ENCODE assay signal across 10 cellular contexts in genomic region chr4:176793060-176793605, GRCh38. TPM values are rescaled to one million over a fixed set of nuclear protein-coding genes. Genes with fewer than 3 reads are reported as not detected.
DNase-seq lines count a peak whose midpoint lies in the region; ATAC-seq and TF ChIP-seq lines count a peak whose summit lies in the region.
"Had no signal": no experiment of that assay in that cellular context is flagged by ENCODE, and none has a peak within 500 bp of the region (broad histone marks: within the 10 kb centered on the region; RNA-seq: fewer than 3 reads in every experiment).

No MANE protein-coding gene starts in this region.

- H3K27ac Mint-ChIP-seq in T-helper 17 cell = no peak overlapping the region
- H3K27ac Mint-ChIP-seq: activated CD4-positive, alpha-beta T cell treated with anti-CD3 and anti-CD28 coated beads for 36 hours had no signal

- peak overlapping the region; percentile 66 for H3K4me3 Mint-ChIP-seq in T-helper 17 cell
- H3K4me3 Mint-ChIP-seq: activated CD4-positive, alpha-beta T cell treated with anti-CD3 and anti-CD28 coated beads for 36 hours had no signal

- peaks cover 41% of the 10 kb centered on the region for H3K27me3 Mint-ChIP-seq in T-helper 17 cell

- peak overlapping the region; percentile 77 for H3K27ac ChIP-seq in GM23248
- peak overlapping the region in 8 of 10 donors; percentile 51 to 89 (median 70) for H3K27ac ChIP-seq in heart right ventricle

- intact Hi-C loops in heart right ventricle (cut with DNase I) = loop anchor here in 9 of 10 donors (2.0 to 10.0 kb wide), 7 partner anchors 226 to 416 kb away; no protein-coding TSS in a partner anchor

- peaks cover 57% of the 10 kb centered on the region for H3F3A ChIP-seq in GM23248 (ENCODE audit: insufficient read depth)

- DNase-seq in GM23248 (no peak), T-helper 17 cell (no peak), heart right ventricle (no peak), skeletal muscle cell (ENCODE audit: low read depth) (no peak), NAMALWA (ENCODE audit: low spot score) (no peak)
- DNase-seq in activated effector memory CD4-positive, alpha-beta T cell treated with anti-CD3 and anti-CD28 coated beads, Interleukin-2, amount 50 U/mL, for 16 hours = no peak
- no peak for DNase-seq in activated CD8-positive, alpha-beta memory T cell treated with anti-CD3 and anti-CD28 coated beads, Interleukin-2, amount 50 U/mL, for 48 hours
- DNase-seq: NCI-H2029 treated with DMSO at 0.1 percent for 48 hours had no signal

- H3K9me2 ChIP-seq in GM23248 (ENCODE audit: insufficient read depth) = no peaks in the 10 kb centered on the region

- H3K4me1 ChIP-seq in GM23248 (ENCODE audit: insufficient read depth) (peaks cover 35% of the 10 kb centered on the region), heart right ventricle (peaks cover 0 to 9% (median 0%) of the 10 kb centered on the region in 9 donors)

- no peaks in the 10 kb centered on the region for H3K9me3 ChIP-seq in GM23248 (ENCODE audit: low read depth)
- no peaks in the 10 kb centered on the region for H3K9me3 ChIP-seq in T-helper 17 cell (ENCODE audit: control insufficient read depth, low read length, poor library complexity, severe bottlenecking)
- H3K9me3 ChIP-seq in heart right ventricle = no peaks in the 10 kb centered on the region

- H2AFZ ChIP-seq in GM23248 = peak overlapping the region; percentile 41; the same call in 1 of the 2 replicates

- H3K27me3 ChIP-seq in GM23248 (replicated peaks; ENCODE audit: insufficient read depth) = no peaks in the 10 kb centered on the region
- H3K27me3 ChIP-seq in heart right ventricle = peaks cover 0 to 49% (median 0%) of the 10 kb centered on the region in 7 donors

- peak overlapping the region; percentile 61 for H3K4me3 ChIP-seq in GM23248
- peak overlapping the region; percentile 9 to 80 (median 76) for H3K4me3 ChIP-seq in heart right ventricle
- peak overlapping the region; percentile 87 for H3K4me3 ChIP-seq in skeletal muscle cell (ENCODE audit: low read depth, low read length)

- ATAC-seq in T-helper 17 cell (no peak), heart right ventricle (peak in 1 of 8 donors; percentile 2), GM18909 (IDR thresholded peaks at IDR 0.05; ENCODE audit: poor library complexity, unreplicated experiment) (no peak)

- WGBS in GM23248 (ENCODE audit: low coverage in 1 of 2, low lambda C conversion rate in 2 of 2, missing lambda C conversion rate in 2 of 2), 2 experiments = 13 to 22% methylated on average over 16 to 24 of the region's 24 CpGs
- 4 to 7% methylated on average over 22 to 24 of the region's 24 CpGs for WGBS in heart right ventricle, 2 donors

- in situ Hi-C loops in GM23248 (cut with MboI) = loop anchor here (25.0 kb wide), 2 partner anchors 244 to 544 kb away; no protein-coding TSS in a partner anchor

- H3K36me3 ChIP-seq in GM23248 (ENCODE audit: low read depth) (0 out of 2 replicates have a peak, but pooled peaks cover 8% of the 10 kb centered on the region), heart right ventricle (no peaks in the 10 kb centered on the region)

- peaks cover 42% of the 10 kb centered on the region for H3K79me2 ChIP-seq in GM23248 (ENCODE audit: insufficient read depth)

- peaks cover 3% of the 10 kb centered on the region for H3K4me1 Mint-ChIP-seq in T-helper 17 cell

- H4K20me1 ChIP-seq in GM23248 (ENCODE audit: insufficient read depth) = no peaks in the 10 kb centered on the region

- peak overlapping the region; percentile 69 for H3K9ac ChIP-seq in GM23248

- H3K36me3 Mint-ChIP-seq in T-helper 17 cell (ENCODE audit: low read depth) = peaks cover 3% of the 10 kb centered on the region

- TF ChIP-seq CTCF in heart right ventricle (IDR thresholded peaks at IDR 0.05) = no peak

- H3K4me2 ChIP-seq in GM23248 (ENCODE audit: unreplicated experiment) = peak overlapping the region; percentile 76

RNA-seq across cellular contexts. Expression of gene VEGFC, which starts 0.4 kb away (rescaled TPM):
- total RNA-seq in GM23248 (2014; rRNA removed; shearing (Covaris generic)) = 41.6 and 56.3 TPM in 2 replicates
- polyA plus RNA-seq in GM23248 (2016; fragmentation: Nextera tagmentation; extraction: Ambion mirVana) (20.6 and 21.7 TPM in 2 replicates), heart right ventricle (1 to 10 TPM; 5.4 to 8.5 TPM)
- total RNA-seq in T-helper 17 cell (1 to 10 TPM in 1 of 2 donors, not detected in 1; 1.8 TPM), heart right ventricle (10 to 100 TPM in 3 of 10 donors, 1 to 10 TPM in 7; 5.4 to 14.4 (median 9.1) TPM)
- total RNA-seq: activated CD4-positive, alpha-beta T cell treated with anti-CD3 and anti-CD28 coated beads for 36 hours had no signal
